Comparison of ENCODE assay signal across 21 cellular contexts in genomic region chr1:33025180-33025569, GRCh38. TPM values are rescaled to one million over a fixed set of nuclear protein-coding genes. Genes with fewer than 3 reads are reported as not detected.
DNase-seq lines count a peak whose midpoint lies in the region; ATAC-seq and TF ChIP-seq lines count a peak whose summit lies in the region.
"Had no signal": no experiment of that assay in that cellular context is flagged by ENCODE, and none has a peak within 500 bp of the region (broad histone marks: within the 10 kb centered on the region; RNA-seq: fewer than 3 reads in every experiment).

No MANE protein-coding gene starts in this region.

- H3K36me3 ChIP-seq in mucosa of descending colon (ENCODE audit: low read depth), result no peaks in the 10 kb centered on the region

- POLR2A ChIA-PET in activated CD4-positive, alpha-beta memory T cell treated with anti-CD3 and anti-CD28 coated beads, Interleukin-2, amount 10 ng/mL, durations not matched to agents 7 days and 5 days (lab: Charles Lee), result interaction anchor here (1.2 to 1.5 kb wide), 3 partner anchors 10 to 44 kb away, joined by 4 to 6 read pairs (median 5); no protein-coding TSS in a partner anchor

- no peaks in the 10 kb centered on the region for H3K9me3 ChIP-seq in mucosa of descending colon
- H3K9me3 ChIP-seq: BLaER1 treated with 17β-estradiol and CSF1 and Interleukin-3, amounts not matched to agents 10 nM and 100 nM; heart right ventricle; thoracic aorta had no signal

- ATAC-seq in mucosa of descending colon (peak; percentile 40), HG03280 (IDR thresholded peaks at IDR 0.05; ENCODE audit: unreplicated experiment) (no peak)
- ATAC-seq: heart right ventricle had no signal

- no peak overlapping the region for H3K4me3 Mint-ChIP-seq in T-helper 2 cell treated with Interferon-gamma antibody and Interleukin-4, amounts not matched to agents 5 μg/mL and 100 μg/mL, for 36 hours
- H3K4me3 Mint-ChIP-seq in activated CD4-positive, alpha-beta memory T cell treated with anti-CD3 and anti-CD28 coated beads, Interleukin-2, amount 10 ng/mL, durations not matched to agents 7 days and 5 days, result no peak overlapping the region
- H3K4me3 Mint-ChIP-seq: memory B cell, nephron had no signal

- no peak overlapping the region for H3K4me3 ChIP-seq in mucosa of descending colon
- H3K4me3 ChIP-seq: BLaER1 treated with 17β-estradiol and CSF1 and Interleukin-3, amounts not matched to agents 10 nM and 100 nM; heart right ventricle; skin epidermis; thoracic aorta had no signal

- H3K27ac Mint-ChIP-seq in T-helper 2 cell treated with Interferon-gamma antibody and Interleukin-4, amounts not matched to agents 5 μg/mL and 100 μg/mL, for 36 hours, result peak overlapping the region; percentile 26
- H3K27ac Mint-ChIP-seq in activated CD4-positive, alpha-beta memory T cell treated with anti-CD3 and anti-CD28 coated beads, Interleukin-2, amount 10 ng/mL, durations not matched to agents 7 days and 5 days, result peak overlapping the region; percentile 71
- H3K27ac Mint-ChIP-seq: memory B cell had no signal

- intact Hi-C loops in mucosa of descending colon (cut with DNase I, micrococcal nuclease), result no loop called here
- intact Hi-C loops in head of caudate nucleus (cut with DNase I), result no loop called here

- H3K27ac ChIP-seq in C4-2B, result peak overlapping the region; percentile 14; the same call in 1 of the 2 replicates
- H3K27ac ChIP-seq: skin epidermis, thoracic aorta had no signal

- no peak for DNase-seq in T-helper 2 cell treated with Interferon-gamma antibody and Interleukin-4, amounts not matched to agents 5 μg/mL and 100 μg/mL, for 36 hours (ENCODE audit: low spot score)
- no peak for DNase-seq in T-helper 2 cell
- no peak for DNase-seq in activated CD4-positive, alpha-beta memory T cell treated with anti-CD3 and anti-CD28 coated beads, Interleukin-2, amount 10 ng/mL, durations not matched to agents 7 days and 5 days
- no peak for DNase-seq in mucosa of descending colon
- no peak for DNase-seq in HCEC 1CT
- no peak for DNase-seq in head of caudate nucleus
- DNase-seq: amniotic stem cell; central memory CD4-positive, alpha-beta T cell; effector memory CD4-positive, alpha-beta T cell; heart right ventricle; Kasumi-1; NCI-H1105; NCI-H510A treated with DMSO at 0.1 percent for 48 hours; T-helper 9 cell had no signal

- TF ChIP-seq CTCF in C4-2B (conservative IDR thresholded peaks at IDR 0.05), result no peak
- no peak for TF ChIP-seq CTCF in mucosa of descending colon (IDR thresholded peaks at IDR 0.05)

- no peaks in the 10 kb centered on the region for H3K27me3 Mint-ChIP-seq in T-helper 2 cell treated with Interferon-gamma antibody and Interleukin-4, amounts not matched to agents 5 μg/mL and 100 μg/mL, for 36 hours (ENCODE audit: low read depth)
- no peaks in the 10 kb centered on the region for H3K27me3 Mint-ChIP-seq in activated CD4-positive, alpha-beta memory T cell treated with anti-CD3 and anti-CD28 coated beads, Interleukin-2, amount 10 ng/mL, durations not matched to agents 7 days and 5 days
- H3K27me3 Mint-ChIP-seq: memory B cell had no signal

- CTCF ChIA-PET in activated CD4-positive, alpha-beta memory T cell treated with anti-CD3 and anti-CD28 coated beads, Interleukin-2, amount 10 ng/mL, durations not matched to agents 7 days and 5 days (lab: Charles Lee), result interaction anchor here (0.7 to 1.8 kb wide), 7 partner anchors 9 to 95 kb away, joined by 3 to 5 read pairs (median 3); no protein-coding TSS in a partner anchor

- H3K4me1 ChIP-seq in mucosa of descending colon (ENCODE audit: low read depth), result peaks cover 42% of the 10 kb centered on the region

- peaks cover 60% of the 10 kb centered on the region for H3K36me3 Mint-ChIP-seq in T-helper 2 cell treated with Interferon-gamma antibody and Interleukin-4, amounts not matched to agents 5 μg/mL and 100 μg/mL, for 36 hours (ENCODE audit: low read depth)
- H3K36me3 Mint-ChIP-seq in activated CD4-positive, alpha-beta memory T cell treated with anti-CD3 and anti-CD28 coated beads, Interleukin-2, amount 10 ng/mL, durations not matched to agents 7 days and 5 days (ENCODE audit: low read depth), result peaks cover 59% of the 10 kb centered on the region

- peaks cover 47% of the 10 kb centered on the region for H3K4me1 Mint-ChIP-seq in T-helper 2 cell treated with Interferon-gamma antibody and Interleukin-4, amounts not matched to agents 5 μg/mL and 100 μg/mL, for 36 hours (ENCODE audit: low read depth)
- H3K4me1 Mint-ChIP-seq in activated CD4-positive, alpha-beta memory T cell treated with anti-CD3 and anti-CD28 coated beads, Interleukin-2, amount 10 ng/mL, durations not matched to agents 7 days and 5 days, result peaks cover 55% of the 10 kb centered on the region

- no peaks in the 10 kb centered on the region for H3K9me3 Mint-ChIP-seq in T-helper 2 cell treated with Interferon-gamma antibody and Interleukin-4, amounts not matched to agents 5 μg/mL and 100 μg/mL, for 36 hours
- no peaks in the 10 kb centered on the region for H3K9me3 Mint-ChIP-seq in activated CD4-positive, alpha-beta memory T cell treated with anti-CD3 and anti-CD28 coated beads, Interleukin-2, amount 10 ng/mL, durations not matched to agents 7 days and 5 days
- H3K9me3 Mint-ChIP-seq: memory B cell, nephron had no signal

RNA-seq across cellular contexts. Expression of gene AK2, which starts 11.5 kb away (rescaled TPM):
- total RNA-seq in activated CD4-positive, alpha-beta memory T cell treated with anti-CD3 and anti-CD28 coated beads, Interleukin-2, amount 10 ng/mL, durations not matched to agents 7 days and 5 days, result 100 to 1,000 TPM; 189 to 192 TPM
- total RNA-seq in mucosa of descending colon, result 100 to 1,000 TPM; 147 to 228 (median 186) TPM

RNA-seq across cellular contexts. Expression of gene AZIN2, which starts 55.8 kb away (rescaled TPM):
- 1 to 10 TPM; 3.9 to 4.5 TPM for total RNA-seq in activated CD4-positive, alpha-beta memory T cell treated with anti-CD3 and anti-CD28 coated beads, Interleukin-2, amount 10 ng/mL, durations not matched to agents 7 days and 5 days
- 10 to 100 TPM; 13.8 to 36.5 (median 19.0) TPM for total RNA-seq in mucosa of descending colon
